25 cellular contexts compared by ENCODE assay signal in the genomic region with DNA sequence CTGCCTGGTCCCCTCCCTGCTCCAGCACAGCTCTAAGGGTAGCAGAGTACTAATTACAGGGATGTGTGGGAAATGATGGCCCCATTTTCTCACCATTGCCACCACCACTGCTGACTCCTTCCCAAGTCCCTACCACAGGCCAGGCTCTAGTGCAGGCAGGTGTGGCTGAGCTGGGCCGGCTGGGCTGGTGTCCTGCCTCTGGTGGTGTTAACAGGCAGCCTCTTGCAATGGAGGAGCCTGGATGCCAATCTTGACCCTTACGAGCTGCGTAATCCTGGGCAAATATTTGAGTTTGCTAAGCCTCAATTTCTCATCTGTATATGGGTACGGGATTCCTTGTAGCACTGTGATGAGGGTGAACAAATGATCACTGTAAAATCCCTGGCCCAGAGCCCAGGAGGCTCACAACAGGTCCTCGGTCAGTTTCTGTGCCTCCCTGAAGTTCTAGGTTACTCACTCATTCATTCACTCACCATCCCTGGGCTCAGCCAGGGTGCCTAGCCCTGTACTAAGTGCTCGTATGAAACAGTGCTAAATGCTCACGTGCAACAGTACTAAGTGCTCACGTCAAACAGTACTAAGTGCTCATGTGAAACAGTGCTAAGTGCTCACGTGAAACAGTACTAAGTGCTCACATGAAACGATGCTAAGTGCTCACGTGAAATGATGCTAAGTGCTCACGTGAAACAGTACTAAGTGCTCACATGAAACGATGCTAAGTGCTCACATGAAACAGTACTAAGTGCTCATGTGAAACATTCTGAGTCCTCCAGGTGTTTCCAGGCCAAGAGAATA. TPM values are rescaled to one million over a fixed set of nuclear protein-coding genes. Genes with fewer than 3 reads are reported as not detected.
DNase-seq lines count a peak whose midpoint lies in the region; ATAC-seq, FAIRE-seq and TF ChIP-seq lines count a peak whose summit lies in the region.
"Had no signal": no experiment of that assay in that cellular context is flagged by ENCODE, and none has a peak within 500 bp of the region (broad histone marks: within the 10 kb centered on the region; RNA-seq: fewer than 3 reads in every experiment).

No MANE protein-coding gene starts in this region.

- TF ChIP-seq EP300 in transverse colon (IDR thresholded peaks at IDR 0.05; ENCODE audit: low read depth): no peak

- H2AK5ac ChIP-seq in trophoblast cell (ENCODE audit: low read length): no peak overlapping the region

- H3K9ac ChIP-seq in trophoblast cell (ENCODE audit: low read length): no peak overlapping the region

- H3K4me2 ChIP-seq in trophoblast cell (ENCODE audit: low read length): no peak overlapping the region

- TF ChIP-seq POLR2A in transverse colon (IDR thresholded peaks at IDR 0.05): no peak

- in situ Hi-C loops in transverse colon (cut with MboI; ENCODE audit: low pct_ligation_motif_present in 1 of 4, low pct_unique_long_range_greater_than_20kb in 1 of 4, low sequenced_read_pairs in 3 of 4): no loop called here

- H3K9me3 ChIP-seq in trophoblast cell (ENCODE audit: insufficient read depth, low read depth, low read length) (peaks cover 13% of the 10 kb centered on the region), transverse colon (no peaks in the 10 kb centered on the region)
- H3K9me3 ChIP-seq: ascending aorta, mucosa of descending colon had no signal

- FAIRE-seq in bronchial epithelial cell (lab: Jason Lieb, UNC): peak; percentile 93
- FAIRE-seq: D721Med, frontal cortex, GM18507 had no signal

- no peaks in the 10 kb centered on the region for H3K79me2 ChIP-seq in trophoblast cell (ENCODE audit: control insufficient read depth, insufficient read depth, low read length, poor library complexity)

- H3K18ac ChIP-seq in trophoblast cell (ENCODE audit: low read length): no peak overlapping the region

- no peak overlapping the region for H2AFZ ChIP-seq in trophoblast cell (ENCODE audit: insufficient read depth, low read length, poor library complexity)

- intact Hi-C loops in transverse colon (cut with DNase I; ENCODE audit: low total_unique reads): no loop called here

- H3K27me3 ChIP-seq in bronchial epithelial cell (ENCODE audit: control insufficient read depth, insufficient read depth, low read length) (no peaks in the 10 kb centered on the region), trophoblast cell (ENCODE audit: insufficient read depth, low read length) (peaks cover 13% of the 10 kb centered on the region), transverse colon (peaks cover 31% of the 10 kb centered on the region)
- H3K27me3 ChIP-seq: ascending aorta had no signal

- H2BK12ac ChIP-seq in trophoblast cell (ENCODE audit: low read length): no peak overlapping the region

- WGBS in trophoblast cell (ENCODE audit: extremely low coverage, insufficient coverage, insufficient read length): no CpG with 5 or more reads among the region's 13 CpGs
- WGBS in transverse colon (ENCODE audit: low coverage in 1 of 2), 2 donors: 72% methylated on average over 13 of the region's 13 CpGs; no CpG with 5 or more reads in 1 of the 2 donors

- DNase-seq in SHP77 (lab: John Stamatoyannopoulos, UW) (peak; percentile 38 to 44), SHP77 treated with DMSO at 0.1 percent for 48 hours (lab: John Stamatoyannopoulos, UW) (no peak), M059J (ENCODE audit: low read depth) (peak; percentile 15), bronchial epithelial cell (ENCODE audit: low read depth) (no peak), trophoblast cell (peak; percentile 9 to 13), transverse colon (no peak)
- DNase-seq in effector CD4-positive, alpha-beta T cell: no peak
- DNase-seq: 8988T; effector CD8-positive, alpha-beta T cell; H9; hypothalamus; NCI-H146; NCI-H524; occipital lobe; stimulated activated CD4-positive, alpha-beta T cell treated with anti-CD3 and anti-CD28 coated beads, Interleukin-4, amount 100 ng/mL, for 4 hours; stimulated activated naive CD8-positive, alpha-beta T cell treated with anti-CD3 and anti-CD28 coated beads, Interleukin-15, amount 100 ng/mL, for 72 hours; upper lobe of left lung had no signal

- no peak overlapping the region for H3K14ac ChIP-seq in trophoblast cell (ENCODE audit: low read length)

- H3K36me3 ChIP-seq in bronchial epithelial cell (ENCODE audit: control insufficient read depth, insufficient read depth, low read length) (no peaks in the 10 kb centered on the region), trophoblast cell (ENCODE audit: control insufficient read depth in 1 of 2, insufficient read depth in 2 of 2, low read length in 2 of 2) (no peaks in the 10 kb centered on the region), transverse colon (no peaks in the 10 kb centered on the region)
- H3K36me3 ChIP-seq: ascending aorta, upper lobe of left lung had no signal

- H4K91ac ChIP-seq in trophoblast cell (ENCODE audit: low read depth, low read length): no peak overlapping the region

- TF ChIP-seq CTCF in bronchial epithelial cell (IDR thresholded peaks at IDR 0.05; ENCODE audit: insufficient read depth, low read length, severe bottlenecking) (no peak), transverse colon (IDR thresholded peaks at IDR 0.05) (no peak)

- no peak overlapping the region for H3K4ac ChIP-seq in trophoblast cell (ENCODE audit: low read depth, low read length)

- no peaks in the 10 kb centered on the region for H3K79me1 ChIP-seq in trophoblast cell (ENCODE audit: low read length)

- no peak overlapping the region for H2BK120ac ChIP-seq in trophoblast cell (ENCODE audit: insufficient read depth, low read length, poor library complexity)

- ATAC-seq in GM18907 (IDR thresholded peaks at IDR 0.05; ENCODE audit: unreplicated experiment): no peak
- ATAC-seq: esophagus mucosa; mucosa of descending colon; SK-N-SH treated with all-trans-retinoic acid at 6 μM for 48 hours; stimulated activated naive CD8-positive, alpha-beta T cell treated with anti-CD3 and anti-CD28 coated beads, Interleukin-15, amount 100 ng/mL, for 72 hours had no signal

- H3K4me3 ChIP-seq in bronchial epithelial cell (ENCODE audit: low read depth, low read length) (no peak overlapping the region), trophoblast cell (ENCODE audit: low read depth, low read length) (no peak overlapping the region), transverse colon (no peak overlapping the region)
- H3K4me3 ChIP-seq: ascending aorta, mucosa of descending colon, upper lobe of left lung had no signal

- H4K12ac ChIP-seq in trophoblast cell (ENCODE audit: low read depth, low read length): no peak overlapping the region

- H4K8ac ChIP-seq in trophoblast cell (ENCODE audit: low read depth, low read length): no peak overlapping the region

- H3K27ac ChIP-seq in trophoblast cell (ENCODE audit: low read depth, low read length): no peak overlapping the region
- no peak overlapping the region for H3K27ac ChIP-seq in transverse colon
- H3K27ac ChIP-seq: ascending aorta, upper lobe of left lung had no signal

- no peak overlapping the region for H2BK5ac ChIP-seq in trophoblast cell (ENCODE audit: low read depth, low read length, poor library complexity)

- no peak overlapping the region for H3K23ac ChIP-seq in trophoblast cell (ENCODE audit: low read length)

- H3K4me1 ChIP-seq in trophoblast cell (ENCODE audit: control insufficient read depth in 1 of 2, insufficient read depth in 2 of 2, low read length in 2 of 2): peaks cover 3 to 5% of the 10 kb centered on the region in 2 experiments
- peaks cover 0 to 5% (median 2%) of the 10 kb centered on the region in 4 donors for H3K4me1 ChIP-seq in transverse colon

RNA-seq across cellular contexts. Expression of a gene that starts 2.3 kb away (rescaled TPM):
- 0.10 and 0.12 TPM in 2 replicates for total RNA-seq in M059J (2014; rRNA removed; shearing (Covaris generic))
- total RNA-seq in bronchial epithelial cell (0.51 and 1.1 TPM in 2 replicates), transverse colon (1 to 10 TPM in 1 of 4 donors, under 1 TPM in 2, not detected in 1; 0.48 to 2.2 (median 0.82) TPM)
- 0.07 TPM in 2 replicates for polyA plus RNA-seq in trophoblast cell (2013)

Comparison
In these comparisons a context has a peak if more than half of its experiments do, and no peak if none do; other contexts are left out.
1. DNase-seq: peak in SHP77 (2 of 2), M059J (single experiment) and trophoblast cell (2 of 2); none in SHP77 treated with DMSO at 0.1 percent for 48 hours (single experiment), bronchial epithelial cell (single experiment), transverse colon (single experiment) and effector CD4-positive, alpha-beta T cell (single experiment).